24 cellular contexts compared by ENCODE assay signal in the genomic region with DNA sequence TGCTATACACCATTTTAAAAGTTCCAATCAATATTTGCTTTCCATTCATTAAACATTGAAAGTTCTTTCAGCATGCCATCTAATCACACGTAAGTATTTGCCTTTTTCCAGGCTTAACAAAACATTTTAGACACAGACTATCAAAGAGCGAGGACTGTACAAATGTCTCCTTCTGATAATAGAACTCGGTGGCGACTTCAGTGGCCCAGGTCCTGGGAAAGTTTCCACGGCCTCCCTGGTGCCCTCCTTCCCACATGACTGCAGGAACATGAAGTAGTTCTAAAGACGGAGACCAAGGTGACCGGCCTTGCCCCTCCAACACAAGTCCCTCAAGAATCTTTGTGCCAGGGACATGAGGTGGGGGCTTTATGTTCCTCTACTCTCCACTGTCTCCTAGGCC.
"Had no signal": no experiment of that assay in that cellular context is flagged by ENCODE, and none has a peak within 500 bp of the region (broad histone marks: within the 10 kb centered on the region; RNA-seq: fewer than 3 reads in every experiment).

No MANE protein-coding gene starts in this region.

- H3K4me3 Mint-ChIP-seq: immature natural killer cell, mesothelial cell of epicardium had no signal

- H3K4me1 Mint-ChIP-seq: immature natural killer cell had no signal

- H2AFZ ChIP-seq: hepatocyte had no signal

- H3K79me2 ChIP-seq: hepatocyte had no signal

- H3K4me3 ChIP-seq: coronary artery, dorsolateral prefrontal cortex, esophagus muscularis mucosa, gastroesophageal sphincter, heart left ventricle, hepatocyte, left ventricle myocardium inferior, lower lobe of right lung, mucosa of descending colon had no signal

- ATAC-seq: foreskin keratinocyte, heart left ventricle had no signal

- H3K4me1 ChIP-seq: foreskin keratinocyte, left ventricle myocardium inferior had no signal

- H3K27ac Mint-ChIP-seq: immature natural killer cell, mesothelial cell of epicardium had no signal

- H3K9me3 ChIP-seq: esophagus muscularis mucosa, gastroesophageal sphincter, heart left ventricle, left ventricle myocardium inferior, lower lobe of right lung, mucosa of descending colon had no signal

- H3K27me3 ChIP-seq: dorsolateral prefrontal cortex, esophagus muscularis mucosa, gastroesophageal sphincter, heart left ventricle had no signal

- H3K4me2 ChIP-seq: hepatocyte had no signal

- FAIRE-seq: colon, endothelial cell of umbilical vein, frontal cortex, kidney had no signal

- H3K36me3 ChIP-seq: esophagus muscularis mucosa, gastroesophageal sphincter, heart left ventricle, left ventricle myocardium inferior, lower lobe of right lung had no signal

- DNase-seq: dermis blood vessel endothelial cell; dorsolateral prefrontal cortex; effector CD4-positive, alpha-beta T cell; effector memory CD4-positive, alpha-beta T cell; foreskin keratinocyte; heart left ventricle; hypothalamus; immature natural killer cell; islet precursor cell; kidney; kidney glomerular epithelial cell; left colon; left ventricle myocardium inferior; lower lobe of right lung; mesenchymal stem cell; mucosa of descending colon had no signal

- H3K9me3 Mint-ChIP-seq: immature natural killer cell, mesothelial cell of epicardium had no signal

- H3K27ac ChIP-seq: coronary artery, dorsolateral prefrontal cortex, esophagus muscularis mucosa, foreskin keratinocyte, gastroesophageal sphincter, heart left ventricle, hepatocyte, left ventricle myocardium inferior, lower lobe of right lung had no signal

- H3K36me3 Mint-ChIP-seq: immature natural killer cell, mesothelial cell of epicardium had no signal
